Comparison of ENCODE assay signal across 8 cellular contexts in genomic region chr5:76819851-76820280, GRCh38. TPM values are rescaled to one million over a fixed set of nuclear protein-coding genes. Genes with fewer than 3 reads are reported as not detected.
DNase-seq lines count a peak whose midpoint lies in the region; ATAC-seq, FAIRE-seq and TF ChIP-seq lines count a peak whose summit lies in the region.

No MANE protein-coding gene starts in this region.

- peaks cover 22% of the 10 kb centered on the region for H3K4me1 ChIP-seq in mesenchymal stem cell (ENCODE audit: control insufficient read depth, insufficient read depth, low read depth, low read length)
- H3K4me1 ChIP-seq in upper lobe of right lung: no peaks in the 10 kb centered on the region

- no peak for ATAC-seq in activated naive CD4-positive, alpha-beta T cell treated with anti-CD3 and anti-CD28 coated beads, Interleukin-2, amount 50 U/mL, for 72 hours
- ATAC-seq in effector memory CD8-positive, alpha-beta T cell (replicated peaks): no peak
- ATAC-seq in upper lobe of right lung: peak; percentile 32
- ATAC-seq in GM21381 (IDR thresholded peaks at IDR 0.05; ENCODE audit: unreplicated experiment): no peak

- TF ChIP-seq POLR2A in H54 (IDR thresholded peaks at IDR 0.05; ENCODE audit: low read depth, low read length): no peak

- peak overlapping the region; percentile 99 for H4K8ac ChIP-seq in mesenchymal stem cell (ENCODE audit: low read length)

- no peak overlapping the region for H3K27ac Mint-ChIP-seq in activated naive CD4-positive, alpha-beta T cell treated with anti-CD3 and anti-CD28 coated beads for 36 hours
- no peak overlapping the region for H3K27ac Mint-ChIP-seq in activated naive CD4-positive, alpha-beta T cell treated with anti-CD3 and anti-CD28 coated beads, Interleukin-2, amount 50 U/mL, for 72 hours
- no peak overlapping the region for H3K27ac Mint-ChIP-seq in effector memory CD8-positive, alpha-beta T cell

- H3K9me3 ChIP-seq in mesenchymal stem cell (ENCODE audit: control insufficient read depth, low read length): no peaks in the 10 kb centered on the region
- H3K9me3 ChIP-seq in upper lobe of right lung: no peaks in the 10 kb centered on the region

- H3K4me3 Mint-ChIP-seq in activated naive CD4-positive, alpha-beta T cell treated with anti-CD3 and anti-CD28 coated beads for 36 hours: peak overlapping the region; percentile 80
- peak overlapping the region; percentile 75 to 76 for H3K4me3 Mint-ChIP-seq in effector memory CD8-positive, alpha-beta T cell

- peaks cover 2% of the 10 kb centered on the region for H3K79me1 ChIP-seq in mesenchymal stem cell (replicated peaks; ENCODE audit: low read length, poor library complexity, severe bottlenecking)

- H4K91ac ChIP-seq in mesenchymal stem cell (ENCODE audit: low read length): peak overlapping the region; percentile 77

- H2BK5ac ChIP-seq in mesenchymal stem cell (ENCODE audit: low read depth, low read length, poor library complexity, severe bottlenecking): peak overlapping the region; percentile 46

- peak overlapping the region; percentile 67 to 96 for H3K14ac ChIP-seq in mesenchymal stem cell (ENCODE audit: low read length in 2 of 2)

- H3K27me3 Mint-ChIP-seq in activated naive CD4-positive, alpha-beta T cell treated with anti-CD3 and anti-CD28 coated beads for 36 hours (ENCODE audit: low read depth): peaks cover 11% of the 10 kb centered on the region
- peaks cover 45 to 60% of the 10 kb centered on the region in 2 donors for H3K27me3 Mint-ChIP-seq in effector memory CD8-positive, alpha-beta T cell

- H3K36me3 ChIP-seq in mesenchymal stem cell (ENCODE audit: control insufficient read depth in 1 of 2, insufficient read depth in 2 of 2, low read depth in 1 of 2, low read length in 2 of 2) (no peaks in the 10 kb centered on the region), upper lobe of right lung (no peaks in the 10 kb centered on the region)

- intact Hi-C loops in activated naive CD4-positive, alpha-beta T cell treated with anti-CD3 and anti-CD28 coated beads for 36 hours (cut with micrococcal nuclease): loop anchor here (1.0 to 2.0 kb wide), 3 partner anchors 29 to 210 kb away; partner anchors contain the start of genes AGGF1 and S100Z
- intact Hi-C loops in upper lobe of right lung (cut with DNase I): no loop called here

- peak overlapping the region; percentile 86 for H3K9ac ChIP-seq in mesenchymal stem cell (ENCODE audit: low read length)

- H3K4me3 ChIP-seq in mesenchymal stem cell (ENCODE audit: insufficient read depth in 1 of 2, low read depth in 1 of 2, low read length in 2 of 2) (peak overlapping the region; percentile 81 to 89), upper lobe of right lung (peak overlapping the region; percentile 65)

- 13% methylated on average over 27 of the region's 27 CpGs for WGBS in mesenchymal stem cell

- no peaks in the 10 kb centered on the region for H3K9me3 Mint-ChIP-seq in activated naive CD4-positive, alpha-beta T cell treated with anti-CD3 and anti-CD28 coated beads for 36 hours
- H3K9me3 Mint-ChIP-seq in activated naive CD4-positive, alpha-beta T cell treated with anti-CD3 and anti-CD28 coated beads, Interleukin-2, amount 50 U/mL, for 72 hours: no peaks in the 10 kb centered on the region
- no peaks in the 10 kb centered on the region for H3K9me3 Mint-ChIP-seq in effector memory CD8-positive, alpha-beta T cell

- no peak for DNase-seq in activated naive CD4-positive, alpha-beta T cell treated with anti-CD3 and anti-CD28 coated beads for 36 hours
- DNase-seq in activated naive CD4-positive, alpha-beta T cell treated with anti-CD3 and anti-CD28 coated beads, Interleukin-2, amount 50 U/mL, for 72 hours (ENCODE audit: low spot score in 2 of 2): no peak
- no peak for DNase-seq in effector memory CD8-positive, alpha-beta T cell
- DNase-seq in mesenchymal stem cell (peak; percentile 28), upper lobe of right lung (peak; percentile 66), GM13977 (ENCODE audit: low spot score) (no peak), H54 (ENCODE audit: insufficient read length, low spot score) (no peak)

- no peak for FAIRE-seq in H54 (lab: Jason Lieb, UNC)

- peak overlapping the region; percentile 84 to 90 for H2BK12ac ChIP-seq in mesenchymal stem cell (ENCODE audit: low read length in 2 of 2)

- H3K27me3 ChIP-seq in mesenchymal stem cell (ENCODE audit: control insufficient read depth in 1 of 2, insufficient read depth in 1 of 2, low read length in 2 of 2): no peaks in the 10 kb centered on the region
- H3K27me3 ChIP-seq in upper lobe of right lung: peaks cover 9% of the 10 kb centered on the region

- peak overlapping the region; percentile 83 for H2AFZ ChIP-seq in mesenchymal stem cell (ENCODE audit: low read depth, low read length)

- H3K23ac ChIP-seq in mesenchymal stem cell (ENCODE audit: low read length in 2 of 2): peak overlapping the region; percentile 91 to 98

- peak overlapping the region; percentile 66 to 99 for H3K4ac ChIP-seq in mesenchymal stem cell (ENCODE audit: low read depth in 1 of 2, low read length in 2 of 2)

- H3K4me2 ChIP-seq in mesenchymal stem cell (ENCODE audit: low read length, poor library complexity, severe bottlenecking): peak overlapping the region; percentile 68

- H3K18ac ChIP-seq in mesenchymal stem cell (ENCODE audit: low read depth in 1 of 2, low read length in 2 of 2): peak overlapping the region; percentile 91 to 97

- H2BK120ac ChIP-seq in mesenchymal stem cell (ENCODE audit: low read depth, low read length): peak overlapping the region; percentile 92

- no peak for TF ChIP-seq CTCF in upper lobe of right lung (IDR thresholded peaks at IDR 0.05)
- no peak for TF ChIP-seq CTCF in GM13977 (IDR thresholded peaks at IDR 0.05; ENCODE audit: extremely low read depth, insufficient read depth, missing control alignments)

- in situ Hi-C loops in GM13977 (cut with MboI; ENCODE audit: low pct_unique_long_range_greater_than_20kb, low sequenced_read_pairs, unreplicated experiment): no loop called here

- H2AK5ac ChIP-seq in mesenchymal stem cell (ENCODE audit: low read length, severe bottlenecking): peak overlapping the region; percentile 91

- peaks cover 16% of the 10 kb centered on the region for H3K4me1 Mint-ChIP-seq in activated naive CD4-positive, alpha-beta T cell treated with anti-CD3 and anti-CD28 coated beads for 36 hours (ENCODE audit: low read depth)
- H3K4me1 Mint-ChIP-seq in effector memory CD8-positive, alpha-beta T cell (ENCODE audit: low read depth in 2 of 2): peaks cover 5 to 8% of the 10 kb centered on the region in 2 donors

- H3K27ac ChIP-seq in mesenchymal stem cell (ENCODE audit: low read length, poor library complexity, severe bottlenecking): peak overlapping the region; percentile 70
- peak overlapping the region; percentile 18 for H3K27ac ChIP-seq in upper lobe of right lung

- H2BK15ac ChIP-seq in mesenchymal stem cell (ENCODE audit: low read depth, poor library complexity, severe bottlenecking): peak overlapping the region; percentile 80

- CTCF ChIA-PET in activated naive CD4-positive, alpha-beta T cell treated with anti-CD3 and anti-CD28 coated beads for 36 hours (lab: Charles Lee): interaction anchor here (1.1 to 1.5 kb wide), 3 partner anchors 21 to 46 kb away, joined by 3 to 7 read pairs (median 3); no protein-coding TSS in a partner anchor

- peaks cover 2% of the 10 kb centered on the region for H3K36me3 Mint-ChIP-seq in activated naive CD4-positive, alpha-beta T cell treated with anti-CD3 and anti-CD28 coated beads for 36 hours (ENCODE audit: low read depth)
- no peaks in the 10 kb centered on the region for H3K36me3 Mint-ChIP-seq in activated naive CD4-positive, alpha-beta T cell treated with anti-CD3 and anti-CD28 coated beads, Interleukin-2, amount 50 U/mL, for 72 hours
- H3K36me3 Mint-ChIP-seq in effector memory CD8-positive, alpha-beta T cell (ENCODE audit: insufficient read depth): no peaks in the 10 kb centered on the region

RNA-seq across cellular contexts. Expression of gene F2RL1, which starts 1.0 kb away (rescaled TPM):
- total RNA-seq in activated naive CD4-positive, alpha-beta T cell treated with anti-CD3 and anti-CD28 coated beads for 36 hours: 1 to 10 TPM; 2.9 to 3.0 TPM
- 1 to 10 TPM in 1 of 2 donors, under 1 TPM in 1; 0.46 to 2.0 TPM for total RNA-seq in activated naive CD4-positive, alpha-beta T cell treated with anti-CD3 and anti-CD28 coated beads, Interleukin-2, amount 50 U/mL, for 72 hours
- 51.1 TPM for polyA plus RNA-seq in mesenchymal stem cell (2013, experiment 1 of 2)
- 51.8 TPM for polyA plus RNA-seq in mesenchymal stem cell (2013, experiment 2 of 2)
- total RNA-seq in upper lobe of right lung: 8.0 TPM

RNA-seq across cellular contexts. Expression of gene S100Z, which starts 29.9 kb away (rescaled TPM):
- total RNA-seq in activated naive CD4-positive, alpha-beta T cell treated with anti-CD3 and anti-CD28 coated beads for 36 hours: 1 to 10 TPM in 1 of 2 experiments, under 1 TPM in 1; 0.81 to 1.1 TPM
- 1 to 10 TPM in 1 of 2 donors, under 1 TPM in 1; 0.75 to 4.1 TPM for total RNA-seq in activated naive CD4-positive, alpha-beta T cell treated with anti-CD3 and anti-CD28 coated beads, Interleukin-2, amount 50 U/mL, for 72 hours
- not detected for polyA plus RNA-seq in mesenchymal stem cell (2013, experiment 1 of 2)
- not detected for polyA plus RNA-seq in mesenchymal stem cell (2013, experiment 2 of 2)
- total RNA-seq in upper lobe of right lung: 0.52 TPM

Comparison
In these comparisons a context has a peak if more than half of its experiments do, and no peak if none do; other contexts are left out.
1. DNase-seq: peak in mesenchymal stem cell (single experiment) and upper lobe of right lung (single experiment); none in activated naive CD4-positive, alpha-beta T cell treated with anti-CD3 and anti-CD28 coated beads for 36 hours (single experiment), activated naive CD4-positive, alpha-beta T cell treated with anti-CD3 and anti-CD28 coated beads, Interleukin-2, amount 50 U/mL, for 72 hours (0 of 2), effector memory CD8-positive, alpha-beta T cell (0 of 3), GM13977 (single experiment) and H54 (single experiment).